18 cellular contexts compared by ENCODE assay signal in the genomic region with DNA sequence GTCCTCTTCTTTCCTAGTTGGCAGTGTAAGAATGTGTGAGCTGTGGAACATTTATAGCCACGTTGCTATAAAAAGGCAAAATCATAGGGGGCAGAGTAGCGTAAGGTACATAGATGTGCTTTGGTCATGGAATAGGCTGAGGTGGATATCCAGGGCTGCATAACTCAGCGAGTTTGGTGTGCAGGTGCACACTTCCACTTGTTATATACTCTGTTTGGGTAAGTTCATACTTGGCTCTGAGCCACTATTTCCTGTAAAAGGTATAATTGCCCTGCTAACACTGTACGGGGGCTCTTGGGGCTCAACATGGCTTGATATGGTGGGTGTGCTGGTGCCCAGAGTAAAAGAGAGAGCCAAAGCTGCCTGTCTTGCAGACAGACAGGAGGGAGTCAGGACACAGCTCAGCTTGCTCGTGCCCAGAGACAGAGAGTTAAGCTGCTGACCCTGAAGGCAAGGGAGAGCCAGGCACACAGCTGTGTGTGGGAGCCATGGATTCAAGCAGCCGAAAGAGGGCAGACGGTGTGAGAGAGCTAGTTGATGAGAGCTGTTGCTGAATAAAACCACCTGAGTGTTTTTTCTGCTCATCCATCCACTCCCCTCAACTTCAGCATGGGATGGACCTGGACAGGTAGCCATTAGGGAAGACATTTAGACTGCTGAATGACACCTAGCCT.
DNase-seq lines count a peak whose midpoint lies in the region; ATAC-seq, FAIRE-seq and TF ChIP-seq lines count a peak whose summit lies in the region.
"Had no signal": no experiment of that assay in that cellular context is flagged by ENCODE, and none has a peak within 500 bp of the region (broad histone marks: within the 10 kb centered on the region; RNA-seq: fewer than 3 reads in every experiment).

No MANE protein-coding gene starts in this region.

- H3K4me2 ChIP-seq in GM12878 (ENCODE audit: control insufficient read depth, insufficient read depth): no peak overlapping the region

- POLR2A ChIA-PET in GM12878 (lab: Charles Lee): no interaction called here

- BruUV-seq in GM12878 (replicated peaks; lab: Mats Ljungman, UMichigan): no TSS peak

- TF ChIP-seq RAD21 in GM12878 (IDR thresholded peaks at IDR 0.05; ENCODE audit: insufficient read depth, low read depth, low read length): no peak

- H3K4me3 Mint-ChIP-seq in HFFc6: no peak overlapping the region
- H3K4me3 Mint-ChIP-seq: activated T-helper 17 cell treated with anti-CD3 and anti-CD28 coated beads, Interleukin-2, amount 50 U/mL, for 72 hours; brain; CD4-positive, alpha-beta memory T cell; dendritic cell treated with granulocyte-macrophage colony-stimulating factor and Interleukin-4, amounts not matched to agents 40 ng/mL and 50 ng/mL, for 4 days; neural crest cell; stimulated activated memory B cell treated with anti-CD40 and anti-IgM and Interleukin-4, amounts not matched to agents 10 μg/mL and 1 μg/mL and 100 μg/mL, for 72 hours had no signal

- no peaks in the 10 kb centered on the region for H3K36me3 ChIP-seq in BE2C
- no peaks in the 10 kb centered on the region for H3K36me3 ChIP-seq in GM12878 (ENCODE audit: control insufficient read depth in 2 of 2, insufficient read depth in 2 of 2, low read length in 1 of 2)
- H3K36me3 ChIP-seq: gastroesophageal sphincter had no signal

- TF ChIP-seq EP300 in GM12878 (IDR thresholded peaks at IDR 0.05; ENCODE audit: borderline replicate concordance in 1 of 2, control insufficient read depth in 1 of 2, low read depth in 2 of 2, low read length in 2 of 2): no peak

- intact Hi-C loops in GM12878 (cut with micrococcal nuclease; ENCODE audit: unreplicated experiment): no loop called here

- H4K20me1 ChIP-seq in GM12878 (ENCODE audit: control insufficient read depth, insufficient read depth): no peaks in the 10 kb centered on the region

- no peaks in the 10 kb centered on the region for H3K9me3 Mint-ChIP-seq in HFFc6
- H3K9me3 Mint-ChIP-seq: activated T-helper 17 cell treated with anti-CD3 and anti-CD28 coated beads, Interleukin-2, amount 50 U/mL, for 72 hours; brain; dendritic cell treated with granulocyte-macrophage colony-stimulating factor and Interleukin-4, amounts not matched to agents 40 ng/mL and 50 ng/mL, for 4 days; neural crest cell; stimulated activated memory B cell treated with anti-CD40 and anti-IgM and Interleukin-4, amounts not matched to agents 10 μg/mL and 1 μg/mL and 100 μg/mL, for 72 hours had no signal

- H3K9me3 ChIP-seq in BE2C (no peaks in the 10 kb centered on the region), GM12878 (replicated peaks; ENCODE audit: control insufficient read depth, insufficient read depth, low read length) (no peaks in the 10 kb centered on the region)
- H3K9me3 ChIP-seq: gastroesophageal sphincter, testis had no signal

- 0 out of 3 replicates have a peak, but pooled peaks have one; percentile 23 for ATAC-seq in GM12878
- ATAC-seq in GM21619 (IDR thresholded peaks at IDR 0.05; ENCODE audit: unreplicated experiment): no peak
- ATAC-seq: activated T-helper 17 cell treated with anti-CD3 and anti-CD28 coated beads, Interleukin-2, amount 50 U/mL, for 72 hours; gastroesophageal sphincter; stimulated activated memory B cell treated with anti-CD40 and anti-IgM and Interleukin-4, amounts not matched to agents 10 μg/mL and 1 μg/mL and 100 μg/mL, for 72 hours had no signal

- CTCF ChIA-PET in GM12878 (lab: Yijun Ruan, JAX): interaction anchor here (0.9 kb wide), 1 partner anchor 126 kb away, joined by 3 read pairs; no protein-coding TSS in a partner anchor

- TF ChIP-seq CTCF in BE2C (IDR thresholded peaks at IDR 0.05; ENCODE audit: low read depth, low read length) (no peak), HFFc6 (IDR thresholded peaks at IDR 0.05) (0 out of 2 replicates have a peak, but pooled peaks have one; percentile 24), GM12878 (IDR thresholded peaks at IDR 0.05 in 2 of 3, conservative IDR thresholded peaks at IDR 0.05 in 1 of 3; ENCODE audit: control insufficient read depth in 2 of 3, extremely low read depth in 1 of 3, insufficient read depth in 1 of 3, low read depth in 3 of 3, low read length in 3 of 3) (no peak)

- 0 out of 2 replicates have a peak, but pooled peaks cover 5% of the 10 kb centered on the region for H3K36me3 Mint-ChIP-seq in HFFc6 (ENCODE audit: low read depth)
- H3K36me3 Mint-ChIP-seq: brain; CD4-positive, alpha-beta memory T cell; stimulated activated memory B cell treated with anti-CD40 and anti-IgM and Interleukin-4, amounts not matched to agents 10 μg/mL and 1 μg/mL and 100 μg/mL, for 72 hours had no signal

- H3K9ac ChIP-seq in GM12878 (ENCODE audit: control insufficient read depth, insufficient read depth, low read length): no peak overlapping the region

- TF ChIP-seq POLR2A in GM12878 (IDR thresholded peaks at IDR 0.05; ENCODE audit: low read depth, low read length): no peak

- H3K4me1 ChIP-seq in BE2C (peaks cover 5% of the 10 kb centered on the region), GM12878 (ENCODE audit: control insufficient read depth, insufficient read depth, low read length) (peaks cover 3% of the 10 kb centered on the region; the same call in 1 of the 2 replicates)
- H3K4me1 ChIP-seq: gastroesophageal sphincter, testis had no signal

- 28% methylated on average over 7 of the region's 7 CpGs for WGBS in GM12878 (ENCODE audit: insufficient coverage, insufficient replicate concordance, low lambda C conversion rate, missing lambda C conversion rate)

- in situ Hi-C loops in GM12878 (cut with MboI): no loop called here

- no peaks in the 10 kb centered on the region for H3K27me3 Mint-ChIP-seq in HFFc6 (ENCODE audit: insufficient read depth)
- H3K27me3 Mint-ChIP-seq: activated T-helper 17 cell treated with anti-CD3 and anti-CD28 coated beads, Interleukin-2, amount 50 U/mL, for 72 hours; brain; CD4-positive, alpha-beta memory T cell; dendritic cell treated with granulocyte-macrophage colony-stimulating factor and Interleukin-4, amounts not matched to agents 40 ng/mL and 50 ng/mL, for 4 days; stimulated activated memory B cell treated with anti-CD40 and anti-IgM and Interleukin-4, amounts not matched to agents 10 μg/mL and 1 μg/mL and 100 μg/mL, for 72 hours had no signal

- H3K27ac ChIP-seq in GM12878 (ENCODE audit: control insufficient read depth, insufficient read depth): no peak overlapping the region
- H3K27ac ChIP-seq: gastroesophageal sphincter, testis had no signal

- no peaks in the 10 kb centered on the region for H3K27me3 ChIP-seq in BE2C
- H3K27me3 ChIP-seq in GM12878 (replicated peaks in 1 of 2; ENCODE audit: control insufficient read depth in 2 of 2, insufficient read depth in 2 of 2, low read length in 1 of 2): no peaks in the 10 kb centered on the region
- H3K27me3 ChIP-seq: gastroesophageal sphincter, testis had no signal

- RAD21 ChIA-PET in GM12878 (lab: Charles Lee; ENCODE audit: unreplicated experiment): no interaction called here

- DNase-seq in BE2C: peak; percentile 18
- no peak for DNase-seq in HFFc6
- DNase-seq in GM12878 (ENCODE audit: low read depth, low spot score): no peak
- DNase-seq in left kidney (ENCODE audit: low read depth, low spot score): peak; percentile 47
- no peak for DNase-seq in NCI-H2171 treated with DMSO at 0.1 percent for 48 hours (lab: John Stamatoyannopoulos, UW)
- DNase-seq in T-helper 1 cell: no peak
- DNase-seq in AML-193 (lab: John Stamatoyannopoulos, UW): no peak
- DNase-seq: CD4-positive, alpha-beta memory T cell; NCI-H774; retina; testis had no signal

- peaks cover 79% of the 10 kb centered on the region for H3K4me1 Mint-ChIP-seq in HFFc6 (ENCODE audit: low read depth)
- H3K4me1 Mint-ChIP-seq: activated T-helper 17 cell treated with anti-CD3 and anti-CD28 coated beads, Interleukin-2, amount 50 U/mL, for 72 hours; CD4-positive, alpha-beta memory T cell; stimulated activated memory B cell treated with anti-CD40 and anti-IgM and Interleukin-4, amounts not matched to agents 10 μg/mL and 1 μg/mL and 100 μg/mL, for 72 hours had no signal

- SMC1A ChIA-PET in GM12878 (lab: Charles Lee; ENCODE audit: uncharacterized antibody, unreplicated experiment): no interaction called here

- H3K79me2 ChIP-seq in GM12878 (ENCODE audit: control insufficient read depth, insufficient read depth, low read length): no peaks in the 10 kb centered on the region

- FAIRE-seq in GM12878 (lab: Jason Lieb, UNC): no peak

- H3K27ac Mint-ChIP-seq in HFFc6: peak overlapping the region; percentile 81
- H3K27ac Mint-ChIP-seq: activated T-helper 17 cell treated with anti-CD3 and anti-CD28 coated beads, Interleukin-2, amount 50 U/mL, for 72 hours; brain; CD4-positive, alpha-beta memory T cell; dendritic cell treated with granulocyte-macrophage colony-stimulating factor and Interleukin-4, amounts not matched to agents 40 ng/mL and 50 ng/mL, for 4 days; stimulated activated memory B cell treated with anti-CD40 and anti-IgM and Interleukin-4, amounts not matched to agents 10 μg/mL and 1 μg/mL and 100 μg/mL, for 72 hours had no signal

- H3K4me3 ChIP-seq in BE2C (ENCODE audit: low read depth, low read length): no peak overlapping the region
- H3K4me3 ChIP-seq in GM12878: no peak overlapping the region
- H3K4me3 ChIP-seq: gastroesophageal sphincter, testis had no signal

- no peak overlapping the region for H2AFZ ChIP-seq in GM12878 (ENCODE audit: control insufficient read depth, low read depth, low read length)

TF ChIP-seq in GM12878, 131 proteins besides CTCF, POLR2A, EP300 and RAD21:
- no peak for TF ChIP-seq FOXK2 (IDR thresholded peaks at IDR 0.05)
- no peak for TF ChIP-seq E4F1 (IDR thresholded peaks at IDR 0.05; ENCODE audit: borderline replicate concordance, partially characterized antibody)
- no peak for TF ChIP-seq SMAD5 (IDR thresholded peaks at IDR 0.05; ENCODE audit: low read depth)
- no peak for TF ChIP-seq WRNIP1 (IDR thresholded peaks at IDR 0.05; ENCODE audit: borderline replicate concordance, low read depth, low read length)
- no peak for TF ChIP-seq HDAC2 (IDR thresholded peaks at IDR 0.05)
- no peak for TF ChIP-seq CBFB (IDR thresholded peaks at IDR 0.05; ENCODE audit: low read depth)

Comparison
In these comparisons a context has a peak if more than half of its experiments do, and no peak if none do; other contexts are left out.
1. DNase-seq: peak in BE2C (single experiment) and left kidney (single experiment); none in HFFc6 (single experiment), GM12878 (single experiment), NCI-H2171 treated with DMSO at 0.1 percent for 48 hours (single experiment), T-helper 1 cell (0 of 5) and AML-193 (0 of 2).